Comparison of ENCODE assay signal across 25 cellular contexts in the genomic region with DNA sequence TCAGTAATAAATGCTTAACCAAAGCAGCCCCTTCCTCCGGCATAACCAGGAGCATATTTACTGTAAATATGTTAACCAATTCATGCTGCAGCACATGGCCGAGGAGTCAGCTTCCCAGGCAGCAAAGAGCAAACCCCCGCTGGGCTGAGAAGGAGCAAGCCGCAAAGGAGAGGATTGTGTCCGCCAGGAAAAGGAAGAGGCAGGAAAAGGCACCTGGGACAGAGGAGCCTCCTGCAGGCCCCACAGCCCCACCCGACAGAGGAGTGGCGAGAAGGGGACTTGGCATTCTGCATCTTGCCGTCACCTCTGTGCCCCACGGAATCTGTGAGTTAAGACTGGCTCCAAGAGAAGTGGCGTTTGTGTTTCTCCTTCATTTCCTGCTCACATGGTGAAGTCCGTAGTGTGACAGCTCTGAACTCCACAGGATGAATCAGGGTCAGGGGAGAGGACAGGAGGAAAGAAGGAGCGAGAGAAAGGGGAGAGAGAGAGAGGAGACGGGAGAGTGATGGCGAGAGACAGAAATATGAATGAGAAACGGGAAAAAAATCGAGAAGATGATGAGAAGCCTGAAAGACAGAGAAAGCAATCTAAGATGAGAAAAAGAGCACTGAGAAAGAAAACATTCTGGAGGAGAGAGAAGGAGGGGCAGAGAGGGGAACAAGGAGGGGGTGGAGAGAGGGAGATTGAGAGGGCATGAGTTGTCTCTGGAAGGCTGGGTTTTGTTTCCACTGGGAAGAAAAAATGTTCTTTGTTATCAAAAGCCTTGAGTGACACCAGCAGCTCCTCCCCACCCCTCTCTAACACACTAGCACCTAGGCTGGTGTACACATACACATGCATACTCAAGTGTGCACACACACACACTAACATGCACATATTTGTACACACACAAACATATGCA.
A peak's percentile ranks its signal among the peaks of the same experiment; 100 is the strongest.
DNase-seq lines count a peak whose midpoint lies in the region; ATAC-seq and TF ChIP-seq lines count a peak whose summit lies in the region.
"Had no signal": no experiment of that assay in that cellular context is flagged by ENCODE, and none has a peak within 500 bp of the region (broad histone marks: within the 10 kb centered on the region; RNA-seq: fewer than 3 reads in every experiment).

No MANE protein-coding gene starts in this region.

- no peaks in the 10 kb centered on the region for H3K4me1 ChIP-seq in vagina
- H3K4me1 ChIP-seq: breast epithelium, upper lobe of left lung had no signal

- TF ChIP-seq RAD21 in neural cell (conservative IDR thresholded peaks at IDR 0.05) = peak; percentile 25

- peaks cover 7% of the 10 kb centered on the region for H3F3A ChIP-seq in neural cell (ENCODE audit: insufficient read depth, low read length, poor library complexity, severe bottlenecking)

- H3K79me2 ChIP-seq in neural cell (replicated peaks; ENCODE audit: insufficient read depth, low read length) = no peaks in the 10 kb centered on the region

- no peaks in the 10 kb centered on the region for H3K9me2 ChIP-seq in neural cell (ENCODE audit: insufficient read depth, low read length)

- TF ChIP-seq CTCF in fibroblast of the aortic adventitia (IDR thresholded peaks at IDR 0.05; ENCODE audit: insufficient read depth, low read length) (no peak), neural cell (IDR thresholded peaks at IDR 0.05; ENCODE audit: poor library complexity, severe bottlenecking) (no peak), vagina (IDR thresholded peaks at IDR 0.05) (no peak)

- peak; percentile 6 for TF ChIP-seq EP300 in neural cell (conservative IDR thresholded peaks at IDR 0.05; ENCODE audit: poor library complexity, severe bottlenecking)

- H3K9me3 ChIP-seq in neural cell (ENCODE audit: low read length) = no peaks in the 10 kb centered on the region
- no peaks in the 10 kb centered on the region for H3K9me3 ChIP-seq in vagina
- H3K9me3 ChIP-seq: breast epithelium, esophagus squamous epithelium, neutrophil had no signal

- ATAC-seq in GM18907 (IDR thresholded peaks at IDR 0.05; ENCODE audit: unreplicated experiment) = no peak
- ATAC-seq in HG03039 (IDR thresholded peaks at IDR 0.05; ENCODE audit: unreplicated experiment) = no peak
- ATAC-seq: CD8-positive, alpha-beta T cell; HCT116; K562 had no signal

- H3K4me2 ChIP-seq in neural cell (ENCODE audit: low read length) = peak overlapping the region; percentile 34

- intact Hi-C loops in vagina (cut with DNase I) = no loop called here

- peak overlapping the region; percentile 2 for H2AFZ ChIP-seq in neural cell (ENCODE audit: low read depth, low read length)

- DNase-seq in Daoy (ENCODE audit: low read depth) (peak; percentile 20), RPMI7951 (ENCODE audit: low read depth) (peak; percentile 25), fibroblast of the aortic adventitia (ENCODE audit: low read depth) (no peak), vagina (ENCODE audit: extremely low spot score in 2 of 2) (no peak), pons (ENCODE audit: low spot score) (no peak)
- DNase-seq: ACHN; activated B cell treated with CpG ODN at 0.5 μM for 24 hours; activated CD8-positive, alpha-beta memory T cell treated with anti-CD3 and anti-CD28 coated beads for 24 hours; CD8-positive, alpha-beta T cell; DMS79 treated with DMSO at 0.1 percent for 48 hours; esophagus squamous epithelium; NCI-H526 treated with DMSO at 0.1 percent for 48 hours; right cardiac atrium; SIG-M5; stimulated activated naive CD4-positive, alpha-beta T cell; T-helper 2 cell had no signal

- H3K27ac ChIP-seq in neural cell (ENCODE audit: low read length) (peak overlapping the region; percentile 90), vagina (no peak overlapping the region)
- H3K27ac ChIP-seq: breast epithelium, esophagus squamous epithelium, neutrophil, upper lobe of left lung had no signal

- H3K9ac ChIP-seq in neural cell (ENCODE audit: low read length) = peak overlapping the region; percentile 71

- H4K20me1 ChIP-seq in neural cell (ENCODE audit: insufficient read depth) = no peaks in the 10 kb centered on the region

- H3K4me3 ChIP-seq in fibroblast of the aortic adventitia (ENCODE audit: low read depth, low read length) = peak overlapping the region; percentile 4
- H3K4me3 ChIP-seq in neural cell (ENCODE audit: low read length) = peak overlapping the region; percentile 47
- no peak overlapping the region for H3K4me3 ChIP-seq in vagina
- H3K4me3 ChIP-seq: breast epithelium, dorsolateral prefrontal cortex, esophagus squamous epithelium, K562, upper lobe of left lung had no signal

- H3K27me3 ChIP-seq in neural cell (ENCODE audit: insufficient read depth, low read depth, low read length) (no peaks in the 10 kb centered on the region), vagina (no peaks in the 10 kb centered on the region)
- H3K27me3 ChIP-seq: breast epithelium, upper lobe of left lung had no signal

- no peak for TF ChIP-seq POLR2A in vagina (IDR thresholded peaks at IDR 0.05)

- H3K36me3 ChIP-seq in neural cell (ENCODE audit: insufficient read depth, low read length) (no peaks in the 10 kb centered on the region), vagina (no peaks in the 10 kb centered on the region)
- H3K36me3 ChIP-seq: breast epithelium, esophagus squamous epithelium, neutrophil, upper lobe of left lung had no signal

TF ChIP-seq in neural cell, 6 proteins besides CTCF, POLR2A, EP300 and RAD21:
- TF ChIP-seq, protein P1, sequence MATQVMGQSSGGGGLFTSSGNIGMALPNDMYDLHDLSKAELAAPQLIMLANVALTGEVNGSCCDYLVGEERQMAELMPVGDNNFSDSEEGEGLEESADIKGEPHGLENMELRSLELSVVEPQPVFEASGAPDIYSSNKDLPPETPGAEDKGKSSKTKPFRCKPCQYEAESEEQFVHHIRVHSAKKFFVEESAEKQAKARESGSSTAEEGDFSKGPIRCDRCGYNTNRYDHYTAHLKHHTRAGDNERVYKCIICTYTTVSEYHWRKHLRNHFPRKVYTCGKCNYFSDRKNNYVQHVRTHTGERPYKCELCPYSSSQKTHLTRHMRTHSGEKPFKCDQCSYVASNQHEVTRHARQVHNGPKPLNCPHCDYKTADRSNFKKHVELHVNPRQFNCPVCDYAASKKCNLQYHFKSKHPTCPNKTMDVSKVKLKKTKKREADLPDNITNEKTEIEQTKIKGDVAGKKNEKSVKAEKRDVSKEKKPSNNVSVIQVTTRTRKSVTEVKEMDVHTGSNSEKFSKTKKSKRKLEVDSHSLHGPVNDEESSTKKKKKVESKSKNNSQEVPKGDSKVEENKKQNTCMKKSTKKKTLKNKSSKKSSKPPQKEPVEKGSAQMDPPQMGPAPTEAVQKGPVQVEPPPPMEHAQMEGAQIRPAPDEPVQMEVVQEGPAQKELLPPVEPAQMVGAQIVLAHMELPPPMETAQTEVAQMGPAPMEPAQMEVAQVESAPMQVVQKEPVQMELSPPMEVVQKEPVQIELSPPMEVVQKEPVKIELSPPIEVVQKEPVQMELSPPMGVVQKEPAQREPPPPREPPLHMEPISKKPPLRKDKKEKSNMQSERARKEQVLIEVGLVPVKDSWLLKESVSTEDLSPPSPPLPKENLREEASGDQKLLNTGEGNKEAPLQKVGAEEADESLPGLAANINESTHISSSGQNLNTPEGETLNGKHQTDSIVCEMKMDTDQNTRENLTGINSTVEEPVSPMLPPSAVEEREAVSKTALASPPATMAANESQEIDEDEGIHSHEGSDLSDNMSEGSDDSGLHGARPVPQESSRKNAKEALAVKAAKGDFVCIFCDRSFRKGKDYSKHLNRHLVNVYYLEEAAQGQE (IDR thresholded peaks at IDR 0.05; ENCODE audit: borderline replicate concordance) = peak; percentile 95
- TF ChIP-seq MXI1 (conservative IDR thresholded peaks at IDR 0.05; ENCODE audit: poor library complexity, severe bottlenecking) = peak; percentile 36
- TF ChIP-seq TAF1 (IDR thresholded peaks at IDR 0.05; ENCODE audit: low read depth) = peak; percentile 45
- peak; percentile 28 for TF ChIP-seq SMC3 (conservative IDR thresholded peaks at IDR 0.05; ENCODE audit: poor library complexity)
- TF ChIP-seq EZH2 (IDR thresholded peaks at IDR 0.05; ENCODE audit: borderline replicate concordance, insufficient read depth, low read length, poor library complexity, severe bottlenecking) = no peak
- peak; percentile 28 for TF ChIP-seq POLR2AphosphoS5 (IDR thresholded peaks at IDR 0.05)

Comparison
In these comparisons a context has a peak if more than half of its experiments do, and no peak if none do; other contexts are left out.
1. DNase-seq: peak in Daoy (single experiment) and RPMI7951 (single experiment); none in fibroblast of the aortic adventitia (single experiment), vagina (0 of 2) and pons (single experiment).
2. H3K4me3 ChIP-seq: peak in fibroblast of the aortic adventitia (single experiment) and neural cell (single experiment); none in vagina (0 of 2).